In genomic region chr15:71338827-71339542, GRCh38 we compare ENCODE assay signal across 18 cellular contexts.
DNase-seq lines count a peak whose midpoint lies in the region; ATAC-seq and TF ChIP-seq lines count a peak whose summit lies in the region.
"Had no signal": no experiment of that assay in that cellular context is flagged by ENCODE, and none has a peak within 500 bp of the region (broad histone marks: within the 10 kb centered on the region; RNA-seq: fewer than 3 reads in every experiment).

No MANE protein-coding gene starts in this region.

- H3K4me3 ChIP-seq in RWPE2 (ENCODE audit: severe bottlenecking) (no peak overlapping the region), right cardiac atrium (ENCODE audit: low read length) (no peak overlapping the region), testis (no peak overlapping the region)
- no peak overlapping the region for H3K4me3 ChIP-seq in CD8-positive, alpha-beta T cell (ENCODE audit: low read depth, low read length)
- H3K4me3 ChIP-seq: MG63 had no signal

- peak overlapping the region; percentile 86 for H3K27ac ChIP-seq in RWPE2 (ENCODE audit: poor library complexity, severe bottlenecking)
- H3K27ac ChIP-seq in right cardiac atrium (ENCODE audit: low read length) = peak overlapping the region; percentile 97
- H3K27ac ChIP-seq in testis = peak overlapping the region; percentile 32 to 77
- H3K27ac ChIP-seq in CD8-positive, alpha-beta T cell (ENCODE audit: low read depth, low read length) = no peak overlapping the region

- DNase-seq in Calu3 = no peak
- no peak for DNase-seq in RWPE2 (ENCODE audit: low spot score)
- no peak for DNase-seq in right cardiac atrium
- DNase-seq in testis = peak; percentile 63
- DNase-seq in activated naive CD4-positive, alpha-beta T cell (lab: John Stamatoyannopoulos, UW) = no peak
- no peak for DNase-seq in CD8-positive, alpha-beta T cell
- DNase-seq: ACHN; CD4-positive, alpha-beta memory T cell; DND-41; MG63; NCI-H1105; NCI-H187; NCI-H774; SHP77 treated with DMSO at 0.1 percent for 48 hours had no signal

- peaks cover 12% of the 10 kb centered on the region for H3K36me3 Mint-ChIP-seq in Calu3 (ENCODE audit: insufficient read depth, unreplicated experiment)
- H3K36me3 Mint-ChIP-seq in CD8-positive, alpha-beta T cell = no peaks in the 10 kb centered on the region
- H3K36me3 Mint-ChIP-seq: CD4-positive, alpha-beta memory T cell had no signal

- no peak overlapping the region for H3K4me3 Mint-ChIP-seq in Calu3 (ENCODE audit: low read depth, unreplicated experiment)
- no peak overlapping the region for H3K4me3 Mint-ChIP-seq in CD8-positive, alpha-beta T cell
- H3K4me3 Mint-ChIP-seq: B cell; CD4-positive, alpha-beta memory T cell had no signal

- no peak for ATAC-seq in RWPE2 (ENCODE audit: low read depth)
- no peak for ATAC-seq in right cardiac atrium
- no peak for ATAC-seq in GM18858 (IDR thresholded peaks at IDR 0.05; ENCODE audit: unreplicated experiment)
- ATAC-seq in HG02884 (IDR thresholded peaks at IDR 0.05; ENCODE audit: unreplicated experiment) = no peak
- no peak for ATAC-seq in CD8-positive, alpha-beta T cell
- ATAC-seq: Panc1 had no signal

- no TSS peak for BruUV-seq in Calu3 (replicated peaks; lab: Mats Ljungman, UMichigan)

- no peaks in the 10 kb centered on the region for H3K9me3 Mint-ChIP-seq in Calu3 (ENCODE audit: low read depth, unreplicated experiment)
- no peaks in the 10 kb centered on the region for H3K9me3 Mint-ChIP-seq in CD8-positive, alpha-beta T cell
- H3K9me3 Mint-ChIP-seq: CD4-positive, alpha-beta memory T cell had no signal

- H3K9me3 ChIP-seq in RWPE2 (ENCODE audit: severe bottlenecking) = no peaks in the 10 kb centered on the region
- H3K9me3 ChIP-seq in right cardiac atrium (ENCODE audit: control insufficient read depth, low read length) = no peaks in the 10 kb centered on the region
- no peaks in the 10 kb centered on the region for H3K9me3 ChIP-seq in testis
- no peaks in the 10 kb centered on the region for H3K9me3 ChIP-seq in CD8-positive, alpha-beta T cell (ENCODE audit: low read length)
- H3K9me3 ChIP-seq: MG63 had no signal

- H3K27me3 Mint-ChIP-seq in Calu3 (ENCODE audit: unreplicated experiment) = no peaks in the 10 kb centered on the region
- peaks cover 4% of the 10 kb centered on the region for H3K27me3 Mint-ChIP-seq in CD8-positive, alpha-beta T cell (ENCODE audit: low read depth)

- intact Hi-C loops in Calu3 (cut with micrococcal nuclease; ENCODE audit: unreplicated experiment) = no loop called here
- intact Hi-C loops in right cardiac atrium (cut with DNase I) = no loop called here
- intact Hi-C loops in testis (cut with DNase I; ENCODE audit: low total_unique reads) = no loop called here
- intact Hi-C loops in CD8-positive, alpha-beta T cell (cut with DNase I, micrococcal nuclease) = no loop called here

- peak overlapping the region; percentile 57 for H3K27ac Mint-ChIP-seq in Calu3 (ENCODE audit: unreplicated experiment)
- H3K27ac Mint-ChIP-seq in CD8-positive, alpha-beta T cell = no peak overlapping the region
- H3K27ac Mint-ChIP-seq: B cell; CD4-positive, alpha-beta memory T cell had no signal

- peaks cover 32% of the 10 kb centered on the region for H3K4me1 Mint-ChIP-seq in Calu3 (ENCODE audit: low read depth, unreplicated experiment)
- no peaks in the 10 kb centered on the region for H3K4me1 Mint-ChIP-seq in CD8-positive, alpha-beta T cell (ENCODE audit: low read depth)
- H3K4me1 Mint-ChIP-seq: B cell had no signal

- H3K36me3 ChIP-seq in RWPE2 (ENCODE audit: low read depth) (peaks cover 31% of the 10 kb centered on the region), testis (ENCODE audit: low read depth, missing control alignments) (no peaks in the 10 kb centered on the region)
- H3K36me3 ChIP-seq in CD8-positive, alpha-beta T cell (ENCODE audit: insufficient read depth, low read length) = no peaks in the 10 kb centered on the region

- no peak for TF ChIP-seq POLR2A in testis (IDR thresholded peaks at IDR 0.05)

- CTCF ChIA-PET in Calu3 (lab: Charles Lee) = no interaction called here
- CTCF ChIA-PET in CD8-positive, alpha-beta T cell (lab: Charles Lee) = no interaction called here

- H3K27me3 ChIP-seq in RWPE2 (ENCODE audit: insufficient read depth, poor library complexity, severe bottlenecking) (no peaks in the 10 kb centered on the region), right cardiac atrium (ENCODE audit: control insufficient read depth, insufficient read depth) (no peaks in the 10 kb centered on the region), testis (no peaks in the 10 kb centered on the region)
- H3K27me3 ChIP-seq in CD8-positive, alpha-beta T cell (ENCODE audit: insufficient read depth, low read length) = no peaks in the 10 kb centered on the region
- H3K27me3 ChIP-seq: MG63 had no signal

- POLR2A ChIA-PET in CD8-positive, alpha-beta T cell (lab: Charles Lee) = no interaction called here

- TF ChIP-seq CTCF in Calu3 (IDR thresholded peaks at IDR 0.05; ENCODE audit: unreplicated experiment) (no peak), RWPE2 (IDR thresholded peaks at IDR 0.05; ENCODE audit: poor library complexity, severe bottlenecking) (no peak), testis (IDR thresholded peaks at IDR 0.05) (no peak)
- TF ChIP-seq CTCF in CD8-positive, alpha-beta T cell (IDR thresholded peaks at IDR 0.05) = no peak

- 87% methylated on average over 7 of the region's 7 CpGs for WGBS in right cardiac atrium
- 43 to 55% methylated on average over 7 of the region's 7 CpGs for WGBS in testis, 2 donors

- H3K4me1 ChIP-seq in RWPE2 (ENCODE audit: insufficient read depth, poor library complexity, severe bottlenecking) = peaks cover 35% of the 10 kb centered on the region
- no peaks in the 10 kb centered on the region for H3K4me1 ChIP-seq in right cardiac atrium (ENCODE audit: control insufficient read depth, insufficient read depth, low read length)
- H3K4me1 ChIP-seq in testis = peaks cover 21% of the 10 kb centered on the region
- no peaks in the 10 kb centered on the region for H3K4me1 ChIP-seq in CD8-positive, alpha-beta T cell (ENCODE audit: insufficient read depth, low read length)
